Comparison of ENCODE assay signal across 12 cellular contexts in the genomic region with DNA sequence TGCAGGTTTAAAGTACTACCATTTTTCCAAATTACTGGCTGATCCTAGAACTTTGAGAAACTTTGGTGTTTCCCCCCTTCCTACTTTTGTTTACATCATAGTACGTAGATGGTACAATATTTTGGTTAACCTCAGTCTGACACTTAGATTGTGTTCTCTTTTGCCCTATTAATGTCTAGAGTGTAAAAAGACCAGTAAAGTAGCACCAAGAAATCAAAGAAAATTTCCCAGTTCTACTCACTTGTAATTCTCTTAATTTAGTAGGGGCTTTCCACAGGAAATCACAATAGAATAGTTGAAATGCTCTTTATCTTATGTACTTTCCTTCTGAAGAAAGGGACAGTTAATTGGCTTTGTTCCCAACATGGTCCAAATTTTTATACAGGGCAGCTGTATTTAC. TPM values are rescaled to one million over a fixed set of nuclear protein-coding genes. Genes with fewer than 3 reads are reported as not detected.
A peak's percentile ranks its signal among the peaks of the same experiment; 100 is the strongest.
DNase-seq lines count a peak whose midpoint lies in the region; ATAC-seq and TF ChIP-seq lines count a peak whose summit lies in the region.
"Had no signal": no experiment of that assay in that cellular context is flagged by ENCODE, and none has a peak within 500 bp of the region (broad histone marks: within the 10 kb centered on the region; RNA-seq: fewer than 3 reads in every experiment).

No MANE protein-coding gene starts in this region.

- H3K27me3 Mint-ChIP-seq in naive thymus-derived CD8-positive, alpha-beta T cell = no peaks in the 10 kb centered on the region

- H3K36me3 Mint-ChIP-seq in naive thymus-derived CD8-positive, alpha-beta T cell = peaks cover 7 to 42% (median 20%) of the 10 kb centered on the region in 3 donors

- no peaks in the 10 kb centered on the region for H3K27me3 ChIP-seq in GM06990 (replicated peaks; ENCODE audit: control insufficient read depth, insufficient read depth, low read length)

- DNase-seq in GM06990 (ENCODE audit: extremely low read depth, insufficient read length) = peak; percentile 30
- DNase-seq in M059J (ENCODE audit: low read depth) = peak; percentile 21
- DNase-seq in astrocyte of the hippocampus (ENCODE audit: low read depth, low spot score) = peak; percentile 51
- DNase-seq in naive thymus-derived CD8-positive, alpha-beta T cell = peak in 2 of 10 donors; percentile 22 to 24
- DNase-seq in activated CD8-positive, alpha-beta memory T cell treated with anti-CD3 and anti-CD28 coated beads, Interleukin-2, amount 50 U/mL, for 48 hours = no peak
- DNase-seq: mammary epithelial cell, NCI-H2081 treated with DMSO at 0.1 percent for 48 hours had no signal

- no peak for TF ChIP-seq CTCF in GM06990 (IDR thresholded peaks at IDR 0.05; ENCODE audit: insufficient read depth, low read length, poor library complexity, severe bottlenecking)

- no peak overlapping the region for H3K4me3 ChIP-seq in GM06990 (replicated peaks; ENCODE audit: low read depth, low read length)
- H3K4me3 ChIP-seq: coronary artery, thoracic aorta had no signal

- no peaks in the 10 kb centered on the region; the same call in 1 of the 2 replicates for H3K36me3 ChIP-seq in GM06990 (ENCODE audit: control insufficient read depth, insufficient read depth, low read length)
- H3K36me3 ChIP-seq: thoracic aorta had no signal

- POLR2A ChIA-PET in naive thymus-derived CD8-positive, alpha-beta T cell (lab: Charles Lee) = no interaction called here

- H3K9me3 Mint-ChIP-seq in naive thymus-derived CD8-positive, alpha-beta T cell = no peaks in the 10 kb centered on the region

- H3K27ac Mint-ChIP-seq in naive thymus-derived CD8-positive, alpha-beta T cell = peak overlapping the region; percentile 49 to 94 (median 74)

- peak overlapping the region in 8 of 10 donors; percentile 25 to 69 (median 50) for H3K4me3 Mint-ChIP-seq in naive thymus-derived CD8-positive, alpha-beta T cell

- peak; percentile 56 to 75 for ATAC-seq in naive thymus-derived CD8-positive, alpha-beta T cell
- no peak for ATAC-seq in HG03025 (IDR thresholded peaks at IDR 0.05; ENCODE audit: low FRiP score, unreplicated experiment)
- ATAC-seq in esophagus mucosa = no peak
- ATAC-seq in GM21381 (IDR thresholded peaks at IDR 0.05; ENCODE audit: unreplicated experiment) = no peak

- peaks cover 27 to 55% (median 47%) of the 10 kb centered on the region in 4 donors for H3K4me1 Mint-ChIP-seq in naive thymus-derived CD8-positive, alpha-beta T cell

RNA-seq across cellular contexts. Expression of a gene that starts 51.6 kb away (rescaled TPM):
- 13.7 and 22.3 TPM in 2 replicates for total RNA-seq in M059J (2014; rRNA removed; shearing (Covaris generic))
- total RNA-seq in naive thymus-derived CD8-positive, alpha-beta T cell = 100 to 1,000 TPM in 1 of 2 experiments, 10 to 100 TPM in 1; 91.5 to 101 TPM
- 10 to 100 TPM; 27.5 to 82.2 (median 32.4) TPM for polyA plus RNA-seq in naive thymus-derived CD8-positive, alpha-beta T cell
- total RNA-seq in esophagus mucosa = 35.2 TPM

Comparison
In these comparisons a context has a peak if more than half of its experiments do, and no peak if none do; other contexts are left out.
1. ATAC-seq: peak in naive thymus-derived CD8-positive, alpha-beta T cell (2 of 2); none in HG03025 (single experiment), esophagus mucosa (single experiment) and GM21381 (single experiment).